1 cellular context compared by ENCODE assay signal in genomic region chr1:207670192-207670591, GRCh38.
TF ChIP-seq lines count a peak whose summit lies in the region.

No MANE protein-coding gene starts in this region.

TF ChIP-seq in GM23338, 12 proteins besides CTCF, POLR2A, EP300 and RAD21 (continued from another document):
- TF ChIP-seq, protein P1, sequence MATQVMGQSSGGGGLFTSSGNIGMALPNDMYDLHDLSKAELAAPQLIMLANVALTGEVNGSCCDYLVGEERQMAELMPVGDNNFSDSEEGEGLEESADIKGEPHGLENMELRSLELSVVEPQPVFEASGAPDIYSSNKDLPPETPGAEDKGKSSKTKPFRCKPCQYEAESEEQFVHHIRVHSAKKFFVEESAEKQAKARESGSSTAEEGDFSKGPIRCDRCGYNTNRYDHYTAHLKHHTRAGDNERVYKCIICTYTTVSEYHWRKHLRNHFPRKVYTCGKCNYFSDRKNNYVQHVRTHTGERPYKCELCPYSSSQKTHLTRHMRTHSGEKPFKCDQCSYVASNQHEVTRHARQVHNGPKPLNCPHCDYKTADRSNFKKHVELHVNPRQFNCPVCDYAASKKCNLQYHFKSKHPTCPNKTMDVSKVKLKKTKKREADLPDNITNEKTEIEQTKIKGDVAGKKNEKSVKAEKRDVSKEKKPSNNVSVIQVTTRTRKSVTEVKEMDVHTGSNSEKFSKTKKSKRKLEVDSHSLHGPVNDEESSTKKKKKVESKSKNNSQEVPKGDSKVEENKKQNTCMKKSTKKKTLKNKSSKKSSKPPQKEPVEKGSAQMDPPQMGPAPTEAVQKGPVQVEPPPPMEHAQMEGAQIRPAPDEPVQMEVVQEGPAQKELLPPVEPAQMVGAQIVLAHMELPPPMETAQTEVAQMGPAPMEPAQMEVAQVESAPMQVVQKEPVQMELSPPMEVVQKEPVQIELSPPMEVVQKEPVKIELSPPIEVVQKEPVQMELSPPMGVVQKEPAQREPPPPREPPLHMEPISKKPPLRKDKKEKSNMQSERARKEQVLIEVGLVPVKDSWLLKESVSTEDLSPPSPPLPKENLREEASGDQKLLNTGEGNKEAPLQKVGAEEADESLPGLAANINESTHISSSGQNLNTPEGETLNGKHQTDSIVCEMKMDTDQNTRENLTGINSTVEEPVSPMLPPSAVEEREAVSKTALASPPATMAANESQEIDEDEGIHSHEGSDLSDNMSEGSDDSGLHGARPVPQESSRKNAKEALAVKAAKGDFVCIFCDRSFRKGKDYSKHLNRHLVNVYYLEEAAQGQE (IDR thresholded peaks at IDR 0.05; ENCODE audit: unreplicated experiment) = no peak
- TF ChIP-seq NANOG (IDR thresholded peaks at IDR 0.05; ENCODE audit: borderline replicate concordance) (no peak), CREB1 (CRISPR knock-in tag; IDR thresholded peaks at IDR 0.05; ENCODE audit: low read depth) (no peak), ETS1 (IDR thresholded peaks at IDR 0.05) (no peak), STAT1 (IDR thresholded peaks at IDR 0.05; ENCODE audit: unreplicated experiment) (no peak)
